In the genomic region with DNA sequence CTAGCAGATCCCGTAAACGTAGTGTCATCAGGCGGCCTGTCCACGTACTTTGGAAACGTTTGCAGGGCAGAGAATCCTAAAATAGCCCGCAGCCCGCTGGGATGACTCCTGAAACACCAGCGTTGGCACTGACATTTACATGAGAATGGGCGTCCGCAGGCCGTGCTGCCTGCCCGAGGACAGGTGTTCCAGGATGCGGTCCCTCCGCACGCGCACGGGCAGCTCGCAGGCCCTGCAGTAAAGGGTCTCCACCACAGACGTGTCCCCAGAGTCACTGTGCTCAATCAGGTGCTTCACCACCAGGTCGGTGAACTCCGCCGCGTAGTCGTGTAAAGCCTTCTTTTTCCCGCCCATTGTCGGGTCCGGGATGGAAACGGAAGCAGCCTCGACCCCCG, we compare ENCODE assay signal across 9 cellular contexts. TPM values are rescaled to one million over a fixed set of nuclear protein-coding genes. Genes with fewer than 3 reads are reported as not detected.
A peak's percentile ranks its signal among the peaks of the same experiment; 100 is the strongest.
DNase-seq lines count a peak whose midpoint lies in the region; ATAC-seq, FAIRE-seq and TF ChIP-seq lines count a peak whose summit lies in the region.
"Had no signal": no experiment of that assay in that cellular context is flagged by ENCODE, and none has a peak within 500 bp of the region (broad histone marks: within the 10 kb centered on the region; RNA-seq: fewer than 3 reads in every experiment).

No MANE protein-coding gene starts in this region.

- 26 to 28% methylated on average over 15 to 25 of the region's 30 CpGs for WGBS in esophagus squamous epithelium, 2 donors
- 15 to 18% methylated on average over 30 of the region's 30 CpGs for WGBS in pancreas, 2 donors

- peaks cover 4% of the 10 kb centered on the region for H3K36me3 ChIP-seq in GM06990 (ENCODE audit: control insufficient read depth, insufficient read depth, low read length)
- H3K36me3 ChIP-seq in Peyer's patch: no peaks in the 10 kb centered on the region
- H3K36me3 ChIP-seq in esophagus squamous epithelium: peaks cover 4 to 26% (median 10%) of the 10 kb centered on the region in 3 donors
- H3K36me3 ChIP-seq in pancreas: peaks cover 0 to 6% (median 0%) of the 10 kb centered on the region in 3 donors
- H3K36me3 ChIP-seq in Caco-2 (ENCODE audit: control insufficient read depth, insufficient read depth, low read length): no peaks in the 10 kb centered on the region

- H3K9me3 ChIP-seq in Peyer's patch (no peaks in the 10 kb centered on the region), esophagus squamous epithelium (no peaks in the 10 kb centered on the region), pancreas (no peaks in the 10 kb centered on the region), Caco-2 (no peaks in the 10 kb centered on the region)

- H3K27me3 ChIP-seq in GM06990 (replicated peaks; ENCODE audit: control insufficient read depth, insufficient read depth, low read length) (no peaks in the 10 kb centered on the region), Peyer's patch (no peaks in the 10 kb centered on the region), esophagus squamous epithelium (peaks cover 0 to 6% (median 0%) of the 10 kb centered on the region in 4 donors), pancreas (no peaks in the 10 kb centered on the region), Caco-2 (replicated peaks; ENCODE audit: control insufficient read depth, insufficient read depth, low read length) (no peaks in the 10 kb centered on the region)

- BruUV-seq in Caco-2 (replicated peaks; lab: Mats Ljungman, UMichigan): no TSS peak

- no peaks in the 10 kb centered on the region for H3K36me3 Mint-ChIP-seq in Caco-2 (ENCODE audit: insufficient read depth, unreplicated experiment)

- peaks cover 0 to 19% (median 2%) of the 10 kb centered on the region in 4 donors for H3K4me1 ChIP-seq in Peyer's patch
- peaks cover 14 to 49% (median 15%) of the 10 kb centered on the region in 3 donors for H3K4me1 ChIP-seq in esophagus squamous epithelium
- peaks cover 0 to 6% (median 0%) of the 10 kb centered on the region in 3 donors for H3K4me1 ChIP-seq in pancreas
- H3K4me1 ChIP-seq in Caco-2: no peaks in the 10 kb centered on the region

- H3K4me3 ChIP-seq in GM06990 (replicated peaks; ENCODE audit: low read depth, low read length) (peak overlapping the region; percentile 68), Peyer's patch (peak overlapping the region; percentile 50 to 88 (median 72)), esophagus squamous epithelium (peak overlapping the region; percentile 54 to 81 (median 68)), pancreas (peak overlapping the region in 3 of 4 donors; percentile 80 to 95 (median 82)), Caco-2 (ENCODE audit: low read depth, low read length) (no peak overlapping the region)

- POLR2A ChIA-PET in Caco-2 (lab: Charles Lee): interaction anchor here (0.6 kb wide), 1 partner anchor 236 kb away, joined by 4 read pairs; no protein-coding TSS in a partner anchor

- peaks cover 6% of the 10 kb centered on the region for H3K4me1 Mint-ChIP-seq in Caco-2 (ENCODE audit: low read depth, unreplicated experiment)

- DNase-seq in GM06990 (ENCODE audit: extremely low read depth, insufficient read length) (no peak), Peyer's patch (no peak), esophagus squamous epithelium (lab: John Stamatoyannopoulos, UW) (no peak), pancreas (peak in 1 of 6 donors; percentile 57), superior temporal gyrus (ENCODE audit: extremely low spot score) (no peak), Caco-2 (no peak)

- CTCF ChIA-PET in Caco-2 (lab: Charles Lee): no interaction called here

- TF ChIP-seq POLR2A in Peyer's patch (IDR thresholded peaks at IDR 0.05) (no peak), esophagus squamous epithelium (IDR thresholded peaks at IDR 0.05) (no peak)

- intact Hi-C loops in esophagus squamous epithelium (cut with DNase I): no loop called here
- intact Hi-C loops in pancreas (cut with DNase I): no loop called here
- intact Hi-C loops in Caco-2 (cut with micrococcal nuclease; ENCODE audit: unreplicated experiment): no loop called here

- FAIRE-seq in pancreas (lab: Jason Lieb, UNC): no peak

- ATAC-seq in pancreas (peak in 2 of 4 donors; percentile 7 to 11), HG03280 (IDR thresholded peaks at IDR 0.05; ENCODE audit: unreplicated experiment) (no peak), GM19463 (IDR thresholded peaks at IDR 0.05; ENCODE audit: unreplicated experiment) (no peak)

- H3K27ac ChIP-seq in Peyer's patch: peak overlapping the region in 3 of 4 donors; percentile 62 to 81 (median 64)
- peak overlapping the region; percentile 48 to 81 (median 68) for H3K27ac ChIP-seq in esophagus squamous epithelium
- H3K27ac ChIP-seq in pancreas: no peak overlapping the region

- H3K27ac Mint-ChIP-seq in Caco-2 (ENCODE audit: unreplicated experiment): no peak overlapping the region

- H3K9me3 Mint-ChIP-seq in Caco-2 (ENCODE audit: unreplicated experiment): no peaks in the 10 kb centered on the region

- no peak for TF ChIP-seq CTCF in GM06990 (IDR thresholded peaks at IDR 0.05; ENCODE audit: insufficient read depth, low read length, poor library complexity, severe bottlenecking)
- TF ChIP-seq CTCF in Peyer's patch (IDR thresholded peaks at IDR 0.05): no peak
- no peak for TF ChIP-seq CTCF in esophagus squamous epithelium (IDR thresholded peaks at IDR 0.05)
- no peak for TF ChIP-seq CTCF in pancreas (IDR thresholded peaks at IDR 0.05)
- TF ChIP-seq CTCF in Caco-2 (IDR thresholded peaks at IDR 0.05; ENCODE audit: insufficient read depth in 1 of 2, low read depth in 1 of 2, low read length in 1 of 2, severe bottlenecking in 1 of 2, unreplicated experiment in 1 of 2): no peak

- no peak overlapping the region for H3K4me3 Mint-ChIP-seq in Caco-2 (ENCODE audit: unreplicated experiment)

- H3K27me3 Mint-ChIP-seq in Caco-2 (ENCODE audit: insufficient read depth, unreplicated experiment): no peaks in the 10 kb centered on the region

RNA-seq across cellular contexts. Expression of gene CCDC27, which starts 5.9 kb away (rescaled TPM):
- not detected for total RNA-seq in Peyer's patch
- total RNA-seq in esophagus squamous epithelium: not detected
- total RNA-seq in pancreas: under 1 TPM in 1 of 6 donors, not detected in 5; 0.04 TPM
- polyA plus RNA-seq in pancreas: not detected
- not detected in 2 replicates for total RNA-seq in Caco-2 (2022)
- total RNA-seq: pulmonary artery endothelial cell had no signal

RNA-seq across cellular contexts. Expression of gene SMIM1, which starts 26.2 kb away (rescaled TPM):
- total RNA-seq in Peyer's patch (not detected), esophagus squamous epithelium (1 to 10 TPM in 2 of 4 donors, not detected in 2; 1.5 to 5.3 TPM), pancreas (1 to 10 TPM; 3.1 to 6.8 (median 5.8) TPM), Caco-2 (2022) (7.1 and 9.4 TPM in 2 replicates)
- 10 to 100 TPM; 10.3 to 15.1 TPM for polyA plus RNA-seq in pancreas

RNA-seq across cellular contexts. Expression of gene LRRC47, which starts 49.9 kb away (rescaled TPM):
- total RNA-seq in Peyer's patch (10 to 100 TPM; 31.3 to 99.0 (median 40.8) TPM), esophagus squamous epithelium (10 to 100 TPM; 23.5 to 32.6 (median 25.5) TPM), pancreas (10 to 100 TPM; 21.1 to 34.3 (median 27.5) TPM), Caco-2 (2022) (44.3 and 48.5 TPM in 2 replicates)
- 10 to 100 TPM; 15.7 to 24.6 TPM for polyA plus RNA-seq in pancreas

Comparison
In these comparisons a context has a peak if more than half of its experiments do, and no peak if none do; other contexts are left out.
1. H3K27ac ChIP-seq: peak in Peyer's patch (3 of 4) and esophagus squamous epithelium (4 of 4); none in pancreas (0 of 4).